In the genomic region with DNA sequence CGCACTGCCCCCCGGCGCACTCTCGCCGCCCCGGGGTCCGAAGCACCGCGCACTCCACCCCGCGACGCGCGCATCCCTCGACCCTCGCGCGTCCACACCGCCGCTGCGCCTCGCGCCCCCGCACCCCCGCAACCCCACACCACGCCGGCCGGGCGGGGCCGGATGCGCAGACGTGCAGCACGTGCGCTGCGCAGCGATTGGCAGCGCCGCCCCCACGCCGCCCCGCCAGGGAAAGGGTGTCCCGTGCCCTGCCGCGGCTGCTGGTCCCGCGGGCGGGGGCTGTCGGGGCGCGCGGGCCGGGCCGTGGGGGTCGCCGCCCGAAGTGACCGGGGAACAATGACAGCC, we compare ENCODE assay signal across 8 cellular contexts. TPM values are rescaled to one million over a fixed set of nuclear protein-coding genes. Genes with fewer than 3 reads are reported as not detected.
DNase-seq lines count a peak whose midpoint lies in the region; ATAC-seq and TF ChIP-seq lines count a peak whose summit lies in the region.

No MANE protein-coding gene starts in this region.

- H3K9ac ChIP-seq in colonic mucosa (ENCODE audit: low read depth in 2 of 2, low read length in 2 of 2), result peak overlapping the region; percentile 75 to 94

- no peaks in the 10 kb centered on the region for H3K36me3 ChIP-seq in colonic mucosa

- peak overlapping the region; percentile 61 for H3K4me3 ChIP-seq in AG04449 (ENCODE audit: low read depth, low read length)
- peak overlapping the region; percentile 52 for H3K4me3 ChIP-seq in colonic mucosa
- H3K4me3 ChIP-seq in mononuclear cell (ENCODE audit: low read length), result peak overlapping the region; percentile 58

- POLR2A ChIA-PET in AG04449 (lab: Yijun Ruan, JAX), result no interaction called here

- H3K4me1 ChIP-seq in colonic mucosa (peaks cover 12% of the 10 kb centered on the region), mononuclear cell (ENCODE audit: insufficient read depth, low read length) (peaks cover 50% of the 10 kb centered on the region)

- intact Hi-C loops in colonic mucosa (cut with DNase I), result no loop called here

- H3K27me3 ChIP-seq in colonic mucosa, result no peaks in the 10 kb centered on the region
- H3K27me3 ChIP-seq in mononuclear cell (ENCODE audit: insufficient read depth, low read length), result no peaks in the 10 kb centered on the region

- CTCF ChIA-PET in AG04449 (lab: Yijun Ruan, JAX), result no interaction called here

- DNase-seq in AG04449 (ENCODE audit: low read depth, low spot score) (no peak), colonic mucosa (peak; percentile 80), cerebellar nuclear complex (lab: John Stamatoyannopoulos, UW) (no peak)
- peak; percentile 58 for DNase-seq in activated CD4-positive, CD25-positive, alpha-beta regulatory T cell treated with anti-CD3 and anti-CD28 coated beads, Interleukin-2, amount 50 U/mL, for 16 hours (ENCODE audit: low read depth, low spot score)
- peak; percentile 61 for DNase-seq in stimulated activated CD8-positive, alpha-beta memory T cell treated with anti-CD3 and anti-CD28 coated beads, Interleukin-4, amount 100 ng/mL, for 24 hours (ENCODE audit: low read depth)

- H3K9me3 ChIP-seq in colonic mucosa (no peaks in the 10 kb centered on the region), mononuclear cell (ENCODE audit: low read depth, low read length) (no peaks in the 10 kb centered on the region)

- no peak for TF ChIP-seq CTCF in AG04449 (IDR thresholded peaks at IDR 0.05; ENCODE audit: insufficient read depth, low read length, missing control alignments)
- no peak for TF ChIP-seq CTCF in colonic mucosa (IDR thresholded peaks at IDR 0.05)

- H3K27ac ChIP-seq in colonic mucosa, result peak overlapping the region; percentile 95

- ATAC-seq in GM21576 (IDR thresholded peaks at IDR 0.05; ENCODE audit: unreplicated experiment) (peak; percentile 41), HG03571 (IDR thresholded peaks at IDR 0.05; ENCODE audit: unreplicated experiment) (no peak)

RNA-seq across cellular contexts. Expression of gene KDM7A, which starts 53.7 kb away (rescaled TPM):
- total RNA-seq in colonic mucosa, result 10 to 100 TPM; 14.7 to 37.5 TPM
- total RNA-seq in mononuclear cell, result 57.5 TPM

Comparison
In these comparisons a context has a peak if more than half of its experiments do, and no peak if none do; other contexts are left out.
1. DNase-seq: peak in activated CD4-positive, CD25-positive, alpha-beta regulatory T cell treated with anti-CD3 and anti-CD28 coated beads, Interleukin-2, amount 50 U/mL, for 16 hours (single experiment), colonic mucosa (single experiment) and stimulated activated CD8-positive, alpha-beta memory T cell treated with anti-CD3 and anti-CD28 coated beads, Interleukin-4, amount 100 ng/mL, for 24 hours (single experiment); none in AG04449 (single experiment) and cerebellar nuclear complex (0 of 2).
2. Peak in every context shown above with its lines, with median percentiles within 50 percentile points of each other: H3K4me3 ChIP-seq.